ENCODE assay signal across 26 cellular contexts in genomic region chr10:85600026-85600743, GRCh38.
A peak's percentile ranks its signal among the peaks of the same experiment; 100 is the strongest.
DNase-seq lines count a peak whose midpoint lies in the region; TF ChIP-seq lines count a peak whose summit lies in the region.
"Had no signal": no experiment of that assay in that cellular context is flagged by ENCODE, and none has a peak within 500 bp of the region (broad histone marks: within the 10 kb centered on the region; RNA-seq: fewer than 3 reads in every experiment).

No MANE protein-coding gene starts in this region.

- peak overlapping the region; percentile 37 for H3K27ac Mint-ChIP-seq in activated naive CD4-positive, alpha-beta T cell treated with anti-CD3 and anti-CD28 coated beads for 36 hours
- H3K27ac Mint-ChIP-seq: activated B cell treated with CpG ODN at 0.5 μM for 24 hours; activated naive CD4-positive, alpha-beta T cell treated with anti-CD3 and anti-CD28 coated beads, Interleukin-2, amount 10 ng/mL, durations not matched to agents 7 days and 5 days; CD8-positive, alpha-beta T cell; naive thymus-derived CD8-positive, alpha-beta T cell; stimulated activated naive B cell treated with anti-CD40 and anti-IgM and Interleukin-4, amounts not matched to agents 10 μg/mL and 1 μg/mL and 100 μg/mL, for 72 hours; T-cell had no signal

- no peak overlapping the region for H3K4me3 Mint-ChIP-seq in activated naive CD4-positive, alpha-beta T cell treated with anti-CD3 and anti-CD28 coated beads for 36 hours
- H3K4me3 Mint-ChIP-seq: activated B cell treated with CpG ODN at 0.5 μM for 24 hours; activated naive CD4-positive, alpha-beta T cell treated with anti-CD3 and anti-CD28 coated beads, Interleukin-2, amount 10 ng/mL, durations not matched to agents 7 days and 5 days; brain; CD8-positive, alpha-beta T cell; naive thymus-derived CD8-positive, alpha-beta T cell; stimulated activated naive B cell treated with anti-CD40 and anti-IgM and Interleukin-4, amounts not matched to agents 10 μg/mL and 1 μg/mL and 100 μg/mL, for 72 hours; T-cell had no signal

- no peak for DNase-seq in activated naive CD4-positive, alpha-beta T cell treated with anti-CD3 and anti-CD28 coated beads for 36 hours
- no peak for DNase-seq in activated naive CD4-positive, alpha-beta T cell treated with Interleukin-2 at 50 U/mL for 16 hours
- DNase-seq in globus pallidus (ENCODE audit: low spot score), result peak; percentile 82
- DNase-seq in midbrain (lab: John Stamatoyannopoulos, UW), result peak; percentile 40
- peak; percentile 13 to 34 for DNase-seq in vagina (ENCODE audit: extremely low spot score in 2 of 2)
- DNase-seq in sigmoid colon, result no peak
- DNase-seq in GM13976 (ENCODE audit: low spot score), result no peak
- no peak for DNase-seq in T-helper 2 cell
- DNase-seq: activated B cell treated with CpG ODN at 0.5 μM for 24 hours; activated naive CD4-positive, alpha-beta T cell treated with anti-CD3 and anti-CD28 coated beads, Interleukin-2, amount 10 ng/mL, durations not matched to agents 7 days and 5 days; adrenal gland; AML-193; cerebellar nuclear complex; GOT3; KG1; naive thymus-derived CD8-positive, alpha-beta T cell; NCI-H1105; NCI-H187 treated with DMSO at 0.1 percent for 48 hours; NCI-H524 treated with DMSO at 0.1 percent for 48 hours; retina; small intestine; stimulated activated naive B cell treated with anti-CD40 and anti-IgM and Interleukin-4, amounts not matched to agents 10 μg/mL and 1 μg/mL and 100 μg/mL, for 72 hours; T-cell had no signal

- no peaks in the 10 kb centered on the region for H3K9me3 ChIP-seq in vagina
- no peaks in the 10 kb centered on the region for H3K9me3 ChIP-seq in sigmoid colon
- H3K9me3 ChIP-seq: adrenal gland, suprapubic skin had no signal

- H3K27me3 ChIP-seq in vagina (no peaks in the 10 kb centered on the region), sigmoid colon (no peaks in the 10 kb centered on the region)
- H3K27me3 ChIP-seq: adrenal gland, suprapubic skin had no signal

- TF ChIP-seq EP300 in sigmoid colon (IDR thresholded peaks at IDR 0.05), result no peak

- no peaks in the 10 kb centered on the region for H3K36me3 Mint-ChIP-seq in activated naive CD4-positive, alpha-beta T cell treated with anti-CD3 and anti-CD28 coated beads for 36 hours (ENCODE audit: low read depth)
- H3K36me3 Mint-ChIP-seq: activated naive CD4-positive, alpha-beta T cell treated with anti-CD3 and anti-CD28 coated beads, Interleukin-2, amount 10 ng/mL, durations not matched to agents 7 days and 5 days; brain; CD8-positive, alpha-beta T cell; naive thymus-derived CD8-positive, alpha-beta T cell; stimulated activated naive B cell treated with anti-CD40 and anti-IgM and Interleukin-4, amounts not matched to agents 10 μg/mL and 1 μg/mL and 100 μg/mL, for 72 hours; T-cell had no signal

- intact Hi-C loops in activated naive CD4-positive, alpha-beta T cell treated with anti-CD3 and anti-CD28 coated beads for 36 hours (cut with micrococcal nuclease), result no loop called here
- intact Hi-C loops in vagina (cut with DNase I) (no loop called here), sigmoid colon (cut with DNase I) (no loop called here)

- H3K4me1 ChIP-seq in vagina (no peaks in the 10 kb centered on the region), sigmoid colon (no peaks in the 10 kb centered on the region)
- H3K4me1 ChIP-seq: adrenal gland, suprapubic skin had no signal

- peaks cover 1% of the 10 kb centered on the region for H3K4me1 Mint-ChIP-seq in activated naive CD4-positive, alpha-beta T cell treated with anti-CD3 and anti-CD28 coated beads for 36 hours (ENCODE audit: low read depth)
- H3K4me1 Mint-ChIP-seq: activated B cell treated with CpG ODN at 0.5 μM for 24 hours; stimulated activated naive B cell treated with anti-CD40 and anti-IgM and Interleukin-4, amounts not matched to agents 10 μg/mL and 1 μg/mL and 100 μg/mL, for 72 hours had no signal

- H3K27me3 Mint-ChIP-seq in activated naive CD4-positive, alpha-beta T cell treated with anti-CD3 and anti-CD28 coated beads for 36 hours (ENCODE audit: low read depth), result no peaks in the 10 kb centered on the region
- H3K27me3 Mint-ChIP-seq: activated B cell treated with CpG ODN at 0.5 μM for 24 hours; naive thymus-derived CD8-positive, alpha-beta T cell; stimulated activated naive B cell treated with anti-CD40 and anti-IgM and Interleukin-4, amounts not matched to agents 10 μg/mL and 1 μg/mL and 100 μg/mL, for 72 hours; T-cell had no signal

- CTCF ChIA-PET in activated naive CD4-positive, alpha-beta T cell treated with anti-CD3 and anti-CD28 coated beads for 36 hours (lab: Charles Lee), result interaction anchor here (0.6 to 1.2 kb wide), 2 partner anchors 384 to 539 kb away, joined by 3 read pairs; no protein-coding TSS in a partner anchor

- TF ChIP-seq CTCF in vagina (IDR thresholded peaks at IDR 0.05) (no peak), sigmoid colon (IDR thresholded peaks at IDR 0.05) (no peak), GM13976 (IDR thresholded peaks at IDR 0.05; ENCODE audit: borderline replicate concordance, control extremely low read depth, extremely low read depth, insufficient read depth, missing control alignments) (no peak)

- 67 to 68% methylated on average over 5 of the region's 5 CpGs for WGBS in sigmoid colon, 2 donors

- H3K4me3 ChIP-seq in vagina, result no peak overlapping the region
- H3K4me3 ChIP-seq in sigmoid colon, result no peak overlapping the region
- H3K4me3 ChIP-seq: adrenal gland, suprapubic skin had no signal

- no peaks in the 10 kb centered on the region for H3K9me3 Mint-ChIP-seq in activated naive CD4-positive, alpha-beta T cell treated with anti-CD3 and anti-CD28 coated beads for 36 hours
- H3K9me3 Mint-ChIP-seq: activated B cell treated with CpG ODN at 0.5 μM for 24 hours; activated naive CD4-positive, alpha-beta T cell treated with anti-CD3 and anti-CD28 coated beads, Interleukin-2, amount 10 ng/mL, durations not matched to agents 7 days and 5 days; brain; CD8-positive, alpha-beta T cell; naive thymus-derived CD8-positive, alpha-beta T cell; stimulated activated naive B cell treated with anti-CD40 and anti-IgM and Interleukin-4, amounts not matched to agents 10 μg/mL and 1 μg/mL and 100 μg/mL, for 72 hours; T-cell had no signal

- H3K27ac ChIP-seq in vagina (no peak overlapping the region), sigmoid colon (no peak overlapping the region)
- H3K27ac ChIP-seq: adrenal gland, suprapubic skin had no signal

- in situ Hi-C loops in GM13976 (cut with MboI; ENCODE audit: low sequenced_read_pairs, unreplicated experiment), result no loop called here

- TF ChIP-seq POLR2A in vagina (IDR thresholded peaks at IDR 0.05), result no peak
- TF ChIP-seq POLR2A in sigmoid colon (IDR thresholded peaks at IDR 0.05), result no peak

- no peaks in the 10 kb centered on the region for H3K36me3 ChIP-seq in vagina
- no peaks in the 10 kb centered on the region for H3K36me3 ChIP-seq in sigmoid colon
- H3K36me3 ChIP-seq: adrenal gland, suprapubic skin had no signal

Comparison
In these comparisons a context has a peak if more than half of its experiments do, and no peak if none do; other contexts are left out.
1. DNase-seq: peak in globus pallidus (single experiment), midbrain (single experiment) and vagina (2 of 2); none in activated naive CD4-positive, alpha-beta T cell treated with anti-CD3 and anti-CD28 coated beads for 36 hours (single experiment), activated naive CD4-positive, alpha-beta T cell treated with Interleukin-2 at 50 U/mL for 16 hours (single experiment), sigmoid colon (single experiment), GM13976 (single experiment) and T-helper 2 cell (0 of 5).